ENCODE assay signal across 1 cellular context in the genomic region with DNA sequence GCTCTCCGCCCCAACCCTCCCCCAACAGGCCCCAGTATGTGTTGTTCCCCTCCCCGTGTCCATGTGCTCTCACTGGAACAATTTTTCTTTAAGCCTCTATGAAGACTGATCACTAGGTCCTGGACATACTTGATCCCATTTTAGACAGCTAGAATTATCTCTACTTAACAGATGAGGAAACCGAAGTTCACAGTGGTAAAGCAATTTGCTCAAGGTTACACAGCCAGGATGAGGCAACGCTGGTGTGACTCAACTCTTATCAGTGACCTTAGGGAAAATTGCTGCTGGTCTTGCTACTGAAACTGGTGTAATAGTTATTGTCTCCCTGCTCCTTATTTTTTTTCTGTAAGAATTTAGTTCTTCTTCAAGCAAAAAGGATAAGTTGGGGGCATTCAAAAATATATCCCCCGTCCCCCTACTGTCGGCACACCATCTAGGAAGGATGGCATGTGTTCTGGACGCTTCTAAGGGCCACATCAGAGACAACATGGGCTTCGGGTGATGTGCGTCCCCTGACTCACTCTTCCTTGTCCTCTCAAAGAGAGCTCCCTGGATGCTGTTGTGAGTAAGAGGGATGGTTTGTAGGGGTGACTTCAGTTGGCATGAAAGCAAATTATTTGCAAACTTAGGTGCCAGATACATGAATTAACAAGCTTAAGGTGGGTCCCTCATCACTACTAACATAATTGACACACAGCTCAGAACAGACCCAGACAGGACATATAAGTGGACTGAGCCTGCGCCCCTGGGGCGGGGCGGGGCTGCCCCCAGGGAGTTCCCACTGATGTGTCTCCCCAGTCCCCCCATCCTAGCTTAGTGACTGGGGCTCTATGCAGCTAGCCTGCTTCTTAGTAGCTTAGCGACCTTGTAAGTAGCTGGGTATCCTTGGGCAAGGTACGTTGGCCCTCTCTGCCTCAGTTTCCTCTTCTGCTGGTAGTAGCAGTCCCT.
A peak's percentile ranks its signal among the peaks of the same experiment; 100 is the strongest.
TF ChIP-seq lines count a peak whose summit lies in the region.

No MANE protein-coding gene starts in this region.

TF ChIP-seq in K562, 482 proteins besides CTCF, POLR2A, EP300 and RAD21 (continued from another document):
- TF ChIP-seq, protein P1, sequence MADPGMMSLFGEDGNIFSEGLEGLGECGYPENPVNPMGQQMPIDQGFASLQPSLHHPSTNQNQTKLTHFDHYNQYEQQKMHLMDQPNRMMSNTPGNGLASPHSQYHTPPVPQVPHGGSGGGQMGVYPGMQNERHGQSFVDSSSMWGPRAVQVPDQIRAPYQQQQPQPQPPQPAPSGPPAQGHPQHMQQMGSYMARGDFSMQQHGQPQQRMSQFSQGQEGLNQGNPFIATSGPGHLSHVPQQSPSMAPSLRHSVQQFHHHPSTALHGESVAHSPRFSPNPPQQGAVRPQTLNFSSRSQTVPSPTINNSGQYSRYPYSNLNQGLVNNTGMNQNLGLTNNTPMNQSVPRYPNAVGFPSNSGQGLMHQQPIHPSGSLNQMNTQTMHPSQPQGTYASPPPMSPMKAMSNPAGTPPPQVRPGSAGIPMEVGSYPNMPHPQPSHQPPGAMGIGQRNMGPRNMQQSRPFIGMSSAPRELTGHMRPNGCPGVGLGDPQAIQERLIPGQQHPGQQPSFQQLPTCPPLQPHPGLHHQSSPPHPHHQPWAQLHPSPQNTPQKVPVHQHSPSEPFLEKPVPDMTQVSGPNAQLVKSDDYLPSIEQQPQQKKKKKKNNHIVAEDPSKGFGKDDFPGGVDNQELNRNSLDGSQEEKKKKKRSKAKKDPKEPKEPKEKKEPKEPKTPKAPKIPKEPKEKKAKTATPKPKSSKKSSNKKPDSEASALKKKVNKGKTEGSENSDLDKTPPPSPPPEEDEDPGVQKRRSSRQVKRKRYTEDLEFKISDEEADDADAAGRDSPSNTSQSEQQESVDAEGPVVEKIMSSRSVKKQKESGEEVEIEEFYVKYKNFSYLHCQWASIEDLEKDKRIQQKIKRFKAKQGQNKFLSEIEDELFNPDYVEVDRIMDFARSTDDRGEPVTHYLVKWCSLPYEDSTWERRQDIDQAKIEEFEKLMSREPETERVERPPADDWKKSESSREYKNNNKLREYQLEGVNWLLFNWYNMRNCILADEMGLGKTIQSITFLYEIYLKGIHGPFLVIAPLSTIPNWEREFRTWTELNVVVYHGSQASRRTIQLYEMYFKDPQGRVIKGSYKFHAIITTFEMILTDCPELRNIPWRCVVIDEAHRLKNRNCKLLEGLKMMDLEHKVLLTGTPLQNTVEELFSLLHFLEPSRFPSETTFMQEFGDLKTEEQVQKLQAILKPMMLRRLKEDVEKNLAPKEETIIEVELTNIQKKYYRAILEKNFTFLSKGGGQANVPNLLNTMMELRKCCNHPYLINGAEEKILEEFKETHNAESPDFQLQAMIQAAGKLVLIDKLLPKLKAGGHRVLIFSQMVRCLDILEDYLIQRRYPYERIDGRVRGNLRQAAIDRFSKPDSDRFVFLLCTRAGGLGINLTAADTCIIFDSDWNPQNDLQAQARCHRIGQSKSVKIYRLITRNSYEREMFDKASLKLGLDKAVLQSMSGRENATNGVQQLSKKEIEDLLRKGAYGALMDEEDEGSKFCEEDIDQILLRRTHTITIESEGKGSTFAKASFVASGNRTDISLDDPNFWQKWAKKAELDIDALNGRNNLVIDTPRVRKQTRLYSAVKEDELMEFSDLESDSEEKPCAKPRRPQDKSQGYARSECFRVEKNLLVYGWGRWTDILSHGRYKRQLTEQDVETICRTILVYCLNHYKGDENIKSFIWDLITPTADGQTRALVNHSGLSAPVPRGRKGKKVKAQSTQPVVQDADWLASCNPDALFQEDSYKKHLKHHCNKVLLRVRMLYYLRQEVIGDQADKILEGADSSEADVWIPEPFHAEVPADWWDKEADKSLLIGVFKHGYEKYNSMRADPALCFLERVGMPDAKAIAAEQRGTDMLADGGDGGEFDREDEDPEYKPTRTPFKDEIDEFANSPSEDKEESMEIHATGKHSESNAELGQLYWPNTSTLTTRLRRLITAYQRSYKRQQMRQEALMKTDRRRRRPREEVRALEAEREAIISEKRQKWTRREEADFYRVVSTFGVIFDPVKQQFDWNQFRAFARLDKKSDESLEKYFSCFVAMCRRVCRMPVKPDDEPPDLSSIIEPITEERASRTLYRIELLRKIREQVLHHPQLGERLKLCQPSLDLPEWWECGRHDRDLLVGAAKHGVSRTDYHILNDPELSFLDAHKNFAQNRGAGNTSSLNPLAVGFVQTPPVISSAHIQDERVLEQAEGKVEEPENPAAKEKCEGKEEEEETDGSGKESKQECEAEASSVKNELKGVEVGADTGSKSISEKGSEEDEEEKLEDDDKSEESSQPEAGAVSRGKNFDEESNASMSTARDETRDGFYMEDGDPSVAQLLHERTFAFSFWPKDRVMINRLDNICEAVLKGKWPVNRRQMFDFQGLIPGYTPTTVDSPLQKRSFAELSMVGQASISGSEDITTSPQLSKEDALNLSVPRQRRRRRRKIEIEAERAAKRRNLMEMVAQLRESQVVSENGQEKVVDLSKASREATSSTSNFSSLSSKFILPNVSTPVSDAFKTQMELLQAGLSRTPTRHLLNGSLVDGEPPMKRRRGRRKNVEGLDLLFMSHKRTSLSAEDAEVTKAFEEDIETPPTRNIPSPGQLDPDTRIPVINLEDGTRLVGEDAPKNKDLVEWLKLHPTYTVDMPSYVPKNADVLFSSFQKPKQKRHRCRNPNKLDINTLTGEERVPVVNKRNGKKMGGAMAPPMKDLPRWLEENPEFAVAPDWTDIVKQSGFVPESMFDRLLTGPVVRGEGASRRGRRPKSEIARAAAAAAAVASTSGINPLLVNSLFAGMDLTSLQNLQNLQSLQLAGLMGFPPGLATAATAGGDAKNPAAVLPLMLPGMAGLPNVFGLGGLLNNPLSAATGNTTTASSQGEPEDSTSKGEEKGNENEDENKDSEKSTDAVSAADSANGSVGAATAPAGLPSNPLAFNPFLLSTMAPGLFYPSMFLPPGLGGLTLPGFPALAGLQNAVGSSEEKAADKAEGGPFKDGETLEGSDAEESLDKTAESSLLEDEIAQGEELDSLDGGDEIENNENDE (IDR thresholded peaks at IDR 0.05; ENCODE audit: low read depth, low read length), result no peak
- TF ChIP-seq CREM (IDR thresholded peaks at IDR 0.05; ENCODE audit: low read depth), result peak; percentile 74
- TF ChIP-seq ZNF551 (CRISPR knock-in tag; IDR thresholded peaks at IDR 0.05), result no peak
- no peak for TF ChIP-seq SIN3A (IDR thresholded peaks at IDR 0.05; ENCODE audit: borderline replicate concordance in 2 of 2, control insufficient read depth in 1 of 2, low read depth in 2 of 2, low read length in 2 of 2)
- peak; percentile 73 for TF ChIP-seq NFIC (IDR thresholded peaks at IDR 0.05)
- TF ChIP-seq MTA3 (IDR thresholded peaks at IDR 0.05; ENCODE audit: borderline replicate concordance), result peak; percentile 74
- peak; percentile 34; the same call in 1 of the 2 replicates for TF ChIP-seq PTTG1 (tag; IDR thresholded peaks at IDR 0.05; ENCODE audit: low read depth)
- TF ChIP-seq ZNF184 (CRISPR knock-in tag; IDR thresholded peaks at IDR 0.05), result no peak
- peak; percentile 84 for TF ChIP-seq MYNN (IDR thresholded peaks at IDR 0.05)
- TF ChIP-seq MYNN (CRISPR knock-in tag; IDR thresholded peaks at IDR 0.05), result no peak
- TF ChIP-seq RFX1 (IDR thresholded peaks at IDR 0.05), result no peak
- TF ChIP-seq, protein P2, sequence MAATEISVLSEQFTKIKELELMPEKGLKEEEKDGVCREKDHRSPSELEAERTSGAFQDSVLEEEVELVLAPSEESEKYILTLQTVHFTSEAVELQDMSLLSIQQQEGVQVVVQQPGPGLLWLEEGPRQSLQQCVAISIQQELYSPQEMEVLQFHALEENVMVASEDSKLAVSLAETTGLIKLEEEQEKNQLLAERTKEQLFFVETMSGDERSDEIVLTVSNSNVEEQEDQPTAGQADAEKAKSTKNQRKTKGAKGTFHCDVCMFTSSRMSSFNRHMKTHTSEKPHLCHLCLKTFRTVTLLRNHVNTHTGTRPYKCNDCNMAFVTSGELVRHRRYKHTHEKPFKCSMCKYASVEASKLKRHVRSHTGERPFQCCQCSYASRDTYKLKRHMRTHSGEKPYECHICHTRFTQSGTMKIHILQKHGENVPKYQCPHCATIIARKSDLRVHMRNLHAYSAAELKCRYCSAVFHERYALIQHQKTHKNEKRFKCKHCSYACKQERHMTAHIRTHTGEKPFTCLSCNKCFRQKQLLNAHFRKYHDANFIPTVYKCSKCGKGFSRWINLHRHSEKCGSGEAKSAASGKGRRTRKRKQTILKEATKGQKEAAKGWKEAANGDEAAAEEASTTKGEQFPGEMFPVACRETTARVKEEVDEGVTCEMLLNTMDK (IDR thresholded peaks at IDR 0.05; ENCODE audit: borderline replicate concordance, insufficient read depth, low read depth, low read length, poor library complexity, severe bottlenecking), result no peak
- TF ChIP-seq ZNF282 (CRISPR knock-in tag; IDR thresholded peaks at IDR 0.05), result no peak
- peak; percentile 44; the same call in 1 of the 2 replicates for TF ChIP-seq ZNF24 (IDR thresholded peaks at IDR 0.05)
- TF ChIP-seq ARID2 (IDR thresholded peaks at IDR 0.05), result no peak
- TF ChIP-seq ZBED1 (IDR thresholded peaks at IDR 0.05), result 0 out of 2 replicates have a peak, but pooled peaks have one; percentile 37
- TF ChIP-seq, protein P3, sequence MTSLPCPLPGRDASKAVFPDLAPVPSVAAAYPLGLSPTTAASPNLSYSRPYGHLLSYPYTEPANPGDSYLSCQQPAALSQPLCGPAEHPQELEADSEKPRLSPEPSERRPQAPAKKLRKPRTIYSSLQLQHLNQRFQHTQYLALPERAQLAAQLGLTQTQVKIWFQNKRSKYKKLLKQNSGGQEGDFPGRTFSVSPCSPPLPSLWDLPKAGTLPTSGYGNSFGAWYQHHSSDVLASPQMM (CRISPR knock-in tag; IDR thresholded peaks at IDR 0.05), result no peak
